31 cellular contexts compared by ENCODE assay signal in genomic region chr5:75457691-75458090, GRCh38. TPM values are rescaled to one million over a fixed set of nuclear protein-coding genes. Genes with fewer than 3 reads are reported as not detected.
DNase-seq lines count a peak whose midpoint lies in the region; ATAC-seq and TF ChIP-seq lines count a peak whose summit lies in the region.
"Had no signal": no experiment of that assay in that cellular context is flagged by ENCODE, and none has a peak within 500 bp of the region (broad histone marks: within the 10 kb centered on the region; RNA-seq: fewer than 3 reads in every experiment).

No MANE protein-coding gene starts in this region.

- H3K36me3 ChIP-seq in breast epithelium, result no peaks in the 10 kb centered on the region
- H3K36me3 ChIP-seq in left lung, result peaks cover 0 to 16% of the 10 kb centered on the region in 2 donors
- H3K36me3 ChIP-seq: brain microvascular endothelial cell had no signal

- POLR2A ChIA-PET in MCF 10A (lab: Yijun Ruan, JAX), result interaction anchor here (0.7 to 2.2 kb wide), 7 partner anchors 9 to 126 kb away, joined by 3 to 12 read pairs (median 4); partner anchors contain the start of genes CERT1 and POLK

- peak; percentile 25 for DNase-seq in MCF 10A (ENCODE audit: unreplicated experiment)
- no peak for DNase-seq in breast epithelium (ENCODE audit: low spot score in 2 of 2)
- no peak for DNase-seq in chondrocyte (ENCODE audit: low spot score)
- no peak for DNase-seq in left lung
- DNase-seq in ureter (ENCODE audit: low spot score), result peak; percentile 55
- DNase-seq in retina, result no peak
- DNase-seq: activated CD4-positive, alpha-beta T cell treated with anti-CD3 and anti-CD28 coated beads for 36 hours; activated CD8-positive, alpha-beta T cell treated with anti-CD3 and anti-CD28 coated beads, Interleukin-2, amount 10 ng/mL, durations not matched to agents 7 days and 5 days; activated naive CD4-positive, alpha-beta T cell treated with anti-CD3 and anti-CD28 coated beads, Interleukin-2, amount 50 U/mL, for 16 hours; amniotic stem cell; brain microvascular endothelial cell; DMS79; GDM1; GOT3; KG1; MM.1S; naive B cell; NCI-H1417 treated with DMSO at 0.1 percent for 48 hours; NCI-H345; SHP77; stimulated activated CD4-positive, alpha-beta T cell treated with anti-CD3 and anti-CD28 coated beads, Interleukin-15, amount 100 ng/mL, for 24 hours; substantia nigra had no signal

- peaks cover 18% of the 10 kb centered on the region for H3K36me3 Mint-ChIP-seq in MCF 10A (ENCODE audit: insufficient read depth, unreplicated experiment)
- H3K36me3 Mint-ChIP-seq in chondrocyte (ENCODE audit: low read depth), result peaks cover 15% of the 10 kb centered on the region

- H3K9me3 Mint-ChIP-seq in MCF 10A (ENCODE audit: unreplicated experiment) (peaks cover 6% of the 10 kb centered on the region), chondrocyte (ENCODE audit: low read depth) (no peaks in the 10 kb centered on the region)
- H3K9me3 Mint-ChIP-seq: activated T-helper 17 cell treated with anti-CD3 and anti-CD28 coated beads, Interleukin-2, amount 50 U/mL, for 72 hours; stimulated activated memory B cell treated with anti-CD40 and anti-IgM and Interleukin-4, amounts not matched to agents 10 μg/mL and 1 μg/mL and 100 μg/mL, for 72 hours had no signal

- H3K4me1 ChIP-seq in breast epithelium (no peaks in the 10 kb centered on the region), left lung (peaks cover 5 to 21% of the 10 kb centered on the region in 2 donors)

- intact Hi-C loops in MCF 10A (cut with micrococcal nuclease), result no loop called here
- intact Hi-C loops in breast epithelium (cut with DNase I; ENCODE audit: low total_unique reads), result no loop called here
- intact Hi-C loops in left lung (cut with DNase I), result no loop called here

- H3K9me3 ChIP-seq in breast epithelium (no peaks in the 10 kb centered on the region), left lung (no peaks in the 10 kb centered on the region)
- H3K9me3 ChIP-seq: neutrophil had no signal

- peaks cover 19% of the 10 kb centered on the region for H3K4me1 Mint-ChIP-seq in MCF 10A (ENCODE audit: insufficient read depth, unreplicated experiment)
- no peaks in the 10 kb centered on the region for H3K4me1 Mint-ChIP-seq in chondrocyte (ENCODE audit: low read depth)

- TF ChIP-seq POLR2A in breast epithelium (IDR thresholded peaks at IDR 0.05), result no peak

- CTCF ChIA-PET in MCF 10A (lab: Yijun Ruan, JAX), result interaction anchor here (0.7 kb wide), 1 partner anchor 110 kb away, joined by 3 read pairs; no protein-coding TSS in a partner anchor

- ATAC-seq in left lung (peak; percentile 82), GM21423 (IDR thresholded peaks at IDR 0.05; ENCODE audit: unreplicated experiment) (no peak), HG03378 (IDR thresholded peaks at IDR 0.05; ENCODE audit: unreplicated experiment) (no peak)
- ATAC-seq: activated CD4-positive, alpha-beta T cell treated with anti-CD3 and anti-CD28 coated beads for 36 hours; activated CD8-positive, alpha-beta T cell treated with anti-CD3 and anti-CD28 coated beads, Interleukin-2, amount 10 ng/mL, durations not matched to agents 7 days and 5 days; activated T-helper 17 cell treated with anti-CD3 and anti-CD28 coated beads, Interleukin-2, amount 50 U/mL, for 72 hours; left lobe of liver; Panc1; stimulated activated memory B cell treated with anti-CD40 and anti-IgM and Interleukin-4, amounts not matched to agents 10 μg/mL and 1 μg/mL and 100 μg/mL, for 72 hours had no signal

- TF ChIP-seq CTCF in MCF 10A (IDR thresholded peaks at IDR 0.05; ENCODE audit: unreplicated experiment), result no peak
- no peak for TF ChIP-seq CTCF in breast epithelium (IDR thresholded peaks at IDR 0.05)
- TF ChIP-seq CTCF in chondrocyte (IDR thresholded peaks at IDR 0.05), result no peak
- TF ChIP-seq CTCF in left lung (IDR thresholded peaks at IDR 0.05), result no peak

- BruUV-seq in MCF 10A (replicated peaks; lab: Mats Ljungman, UMichigan), result no TSS peak

- H3K27me3 ChIP-seq in breast epithelium (no peaks in the 10 kb centered on the region), left lung (no peaks in the 10 kb centered on the region)
- H3K27me3 ChIP-seq: brain microvascular endothelial cell, neutrophil had no signal

- H3K27ac Mint-ChIP-seq in MCF 10A (ENCODE audit: low read depth, unreplicated experiment) (no peak overlapping the region), chondrocyte (ENCODE audit: unreplicated experiment) (peak overlapping the region; percentile 49)
- H3K27ac Mint-ChIP-seq: activated CD4-positive, alpha-beta T cell treated with anti-CD3 and anti-CD28 coated beads for 36 hours; activated CD8-positive, alpha-beta T cell treated with anti-CD3 and anti-CD28 coated beads, Interleukin-2, amount 10 ng/mL, durations not matched to agents 7 days and 5 days; activated T-helper 17 cell treated with anti-CD3 and anti-CD28 coated beads, Interleukin-2, amount 50 U/mL, for 72 hours; stimulated activated memory B cell treated with anti-CD40 and anti-IgM and Interleukin-4, amounts not matched to agents 10 μg/mL and 1 μg/mL and 100 μg/mL, for 72 hours; T-helper 2 cell treated with Interferon-gamma antibody and Interleukin-4, amounts not matched to agents 5 μg/mL and 100 μg/mL, for 36 hours had no signal

- H3K4me3 Mint-ChIP-seq in MCF 10A (ENCODE audit: unreplicated experiment) (no peak overlapping the region), chondrocyte (ENCODE audit: unreplicated experiment) (no peak overlapping the region)
- H3K4me3 Mint-ChIP-seq: activated CD4-positive, alpha-beta T cell treated with anti-CD3 and anti-CD28 coated beads for 36 hours; activated CD8-positive, alpha-beta T cell treated with anti-CD3 and anti-CD28 coated beads, Interleukin-2, amount 10 ng/mL, durations not matched to agents 7 days and 5 days; activated T-helper 17 cell treated with anti-CD3 and anti-CD28 coated beads, Interleukin-2, amount 50 U/mL, for 72 hours; CD14-positive monocyte; naive B cell; stimulated activated memory B cell treated with anti-CD40 and anti-IgM and Interleukin-4, amounts not matched to agents 10 μg/mL and 1 μg/mL and 100 μg/mL, for 72 hours; T-helper 2 cell treated with Interferon-gamma antibody and Interleukin-4, amounts not matched to agents 5 μg/mL and 100 μg/mL, for 36 hours had no signal

- H3K27ac ChIP-seq in breast epithelium, result no peak overlapping the region
- H3K27ac ChIP-seq in left lung, result no peak overlapping the region
- H3K27ac ChIP-seq: brain microvascular endothelial cell had no signal

- no peak overlapping the region for H3K4me3 ChIP-seq in breast epithelium
- no peak overlapping the region for H3K4me3 ChIP-seq in left lung

- H3K27me3 Mint-ChIP-seq in MCF 10A (ENCODE audit: insufficient read depth, unreplicated experiment) (no peaks in the 10 kb centered on the region), chondrocyte (ENCODE audit: low read depth) (no peaks in the 10 kb centered on the region)
- H3K27me3 Mint-ChIP-seq: activated CD4-positive, alpha-beta T cell treated with anti-CD3 and anti-CD28 coated beads for 36 hours; activated T-helper 17 cell treated with anti-CD3 and anti-CD28 coated beads, Interleukin-2, amount 50 U/mL, for 72 hours; naive B cell; stimulated activated memory B cell treated with anti-CD40 and anti-IgM and Interleukin-4, amounts not matched to agents 10 μg/mL and 1 μg/mL and 100 μg/mL, for 72 hours had no signal

RNA-seq across cellular contexts. Expression of gene CERT1, which starts 53.7 kb away (rescaled TPM):
- total RNA-seq in MCF 10A (2022) (19.6 and 21.7 TPM in 2 replicates), breast epithelium (10 to 100 TPM; 37.7 to 84.0 (median 42.1) TPM), chondrocyte (28.8 to 36.5 TPM (median 36.2 TPM) in 3 replicates), left lung (10 to 100 TPM; 63.4 to 72.7 TPM), ureter (51.7 TPM)

RNA-seq across cellular contexts. Expression of gene POLK, which starts 54.0 kb away (rescaled TPM):
- 30.2 and 34.9 TPM in 2 replicates for total RNA-seq in MCF 10A (2022)
- total RNA-seq in breast epithelium, result 10 to 100 TPM; 44.0 to 58.4 (median 44.9) TPM
- 26.5 to 35.5 TPM (median 26.5 TPM) in 3 replicates for total RNA-seq in chondrocyte
- 10 to 100 TPM; 33.0 to 33.5 TPM for total RNA-seq in left lung
- total RNA-seq in ureter, result 52.3 TPM

Comparison
In these comparisons a context has a peak if more than half of its experiments do, and no peak if none do; other contexts are left out.
1. DNase-seq: peak in MCF 10A (single experiment) and ureter (single experiment); none in breast epithelium (0 of 2), chondrocyte (single experiment), left lung (0 of 2) and retina (single experiment).